8 cellular contexts compared by ENCODE assay signal in the genomic region with DNA sequence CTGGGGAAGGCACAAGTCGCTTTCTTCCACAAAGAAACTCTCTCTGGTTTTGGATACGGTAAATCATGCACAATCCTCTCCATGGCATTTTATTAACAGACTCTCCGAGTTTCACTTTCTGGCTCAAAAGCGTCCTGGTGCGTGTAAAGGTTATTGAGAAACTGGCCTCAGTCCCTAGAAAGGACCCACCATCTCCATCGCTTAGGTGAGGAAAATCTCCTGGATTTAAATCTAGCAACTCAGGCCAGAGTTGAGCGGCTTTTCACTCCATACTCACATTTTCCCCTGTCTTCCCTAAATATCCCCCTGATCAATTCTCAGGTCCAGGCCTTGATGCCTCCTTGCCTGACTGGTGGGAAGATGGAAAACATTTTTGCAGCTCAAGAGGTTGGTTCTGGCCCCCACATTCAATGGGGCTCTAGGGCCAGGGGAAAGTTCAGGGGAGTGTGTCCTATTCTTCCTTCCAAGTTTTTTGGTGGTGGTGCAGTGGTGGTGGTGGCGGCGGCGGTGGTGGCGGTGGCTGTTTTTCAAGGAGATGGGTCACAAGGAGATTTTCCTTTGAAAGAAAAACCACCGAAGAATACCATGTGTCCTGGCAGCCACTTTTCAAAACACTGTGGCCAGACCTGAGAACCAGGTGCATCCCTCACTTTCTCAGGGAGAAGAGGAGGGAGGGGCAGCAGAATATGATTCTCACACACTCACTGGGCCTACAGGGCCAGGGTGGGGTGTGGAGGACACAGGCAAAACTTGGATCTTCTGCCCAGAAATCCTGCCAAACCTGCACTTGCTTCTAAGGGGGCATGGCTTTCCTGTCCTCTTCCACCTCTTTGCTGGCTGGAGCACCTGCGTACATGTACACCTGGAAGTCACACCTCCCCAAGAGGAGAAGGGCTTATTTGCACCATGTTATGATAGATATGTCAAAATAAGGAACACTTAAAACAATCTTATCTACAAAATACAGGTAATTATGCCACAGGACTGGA. TPM values are rescaled to one million over a fixed set of nuclear protein-coding genes. Genes with fewer than 3 reads are reported as not detected.
DNase-seq lines count a peak whose midpoint lies in the region; ATAC-seq and TF ChIP-seq lines count a peak whose summit lies in the region.

No MANE protein-coding gene starts in this region.

- no peaks in the 10 kb centered on the region for H3K27me3 ChIP-seq in CD4-positive, CD25-positive, alpha-beta regulatory T cell (ENCODE audit: control insufficient read depth, insufficient read depth, low read length)
- no peaks in the 10 kb centered on the region for H3K27me3 ChIP-seq in muscle layer of duodenum (ENCODE audit: low read depth, low read length)

- H3K4me3 Mint-ChIP-seq in CD4-positive, CD25-positive, alpha-beta regulatory T cell, result peak overlapping the region; percentile 92 to 98 (median 96)
- H3K4me3 Mint-ChIP-seq in brain, result peak overlapping the region; percentile 81 to 97 (median 90)

- TF ChIP-seq CTCF in brain (conservative IDR thresholded peaks at IDR 0.05), result no peak

- H3K27me3 Mint-ChIP-seq in CD4-positive, CD25-positive, alpha-beta regulatory T cell, result peaks cover 6% of the 10 kb centered on the region
- H3K27me3 Mint-ChIP-seq in brain, result peaks cover 8% of the 10 kb centered on the region

- ATAC-seq in CD4-positive, CD25-positive, alpha-beta regulatory T cell (ENCODE audit: low read depth in 2 of 2), result no peak
- peak; percentile 3 for ATAC-seq in HG03342 (IDR thresholded peaks at IDR 0.05; ENCODE audit: unreplicated experiment)
- no peak for ATAC-seq in HG03095 (IDR thresholded peaks at IDR 0.05; ENCODE audit: unreplicated experiment)
- no peak for ATAC-seq in HG03139 (IDR thresholded peaks at IDR 0.05; ENCODE audit: unreplicated experiment)

- no peak for DNase-seq in CD4-positive, CD25-positive, alpha-beta regulatory T cell
- DNase-seq in D341Med (ENCODE audit: low spot score), result no peak
- no peak for DNase-seq in NCI-H1694 treated with DMSO at 0.1 percent for 48 hours (lab: John Stamatoyannopoulos, UW)

- H3K27ac Mint-ChIP-seq in CD4-positive, CD25-positive, alpha-beta regulatory T cell, result peak overlapping the region; percentile 92 to 99 (median 99)
- peak overlapping the region; percentile 91 to 100 (median 98) for H3K27ac Mint-ChIP-seq in brain

- peaks cover 62% of the 10 kb centered on the region for H3K4me1 ChIP-seq in CD4-positive, CD25-positive, alpha-beta regulatory T cell (ENCODE audit: control insufficient read depth, insufficient read depth, low read length, poor library complexity, severe bottlenecking)
- H3K4me1 ChIP-seq in muscle layer of duodenum (ENCODE audit: control insufficient read depth in 1 of 2, insufficient read depth in 2 of 2, low read length in 2 of 2), result peaks cover 70 to 73% of the 10 kb centered on the region in 2 donors

- H3K9me3 Mint-ChIP-seq in CD4-positive, CD25-positive, alpha-beta regulatory T cell, result no peaks in the 10 kb centered on the region
- H3K9me3 Mint-ChIP-seq in brain, result no peaks in the 10 kb centered on the region

- peaks cover 4% of the 10 kb centered on the region for H3K36me3 Mint-ChIP-seq in CD4-positive, CD25-positive, alpha-beta regulatory T cell
- H3K36me3 Mint-ChIP-seq in brain, result no peaks in the 10 kb centered on the region

- H3K27ac ChIP-seq in CD4-positive, CD25-positive, alpha-beta regulatory T cell (ENCODE audit: insufficient read depth, low read length, poor library complexity, severe bottlenecking), result peak overlapping the region; percentile 90
- H3K27ac ChIP-seq in muscle layer of duodenum (ENCODE audit: low read length), result peak overlapping the region; percentile 96

- no peaks in the 10 kb centered on the region for H3K9me3 ChIP-seq in CD4-positive, CD25-positive, alpha-beta regulatory T cell (ENCODE audit: control insufficient read depth in 2 of 2, low read length in 2 of 2)
- no peaks in the 10 kb centered on the region for H3K9me3 ChIP-seq in muscle layer of duodenum (ENCODE audit: control insufficient read depth in 1 of 2, low read length in 2 of 2)

- H3K36me3 ChIP-seq in CD4-positive, CD25-positive, alpha-beta regulatory T cell (ENCODE audit: control insufficient read depth, insufficient read depth, low read length), result no peaks in the 10 kb centered on the region
- peaks cover 0 to 10% of the 10 kb centered on the region in 2 donors for H3K36me3 ChIP-seq in muscle layer of duodenum (ENCODE audit: control insufficient read depth in 1 of 2, insufficient read depth in 2 of 2, low read length in 2 of 2)

- peak overlapping the region; percentile 83 for H3K4me3 ChIP-seq in CD4-positive, CD25-positive, alpha-beta regulatory T cell (ENCODE audit: low read depth, low read length)
- H3K4me3 ChIP-seq in muscle layer of duodenum (ENCODE audit: low read depth in 1 of 2, low read length in 2 of 2), result peak overlapping the region; percentile 57 to 72

- H3K4me1 Mint-ChIP-seq in CD4-positive, CD25-positive, alpha-beta regulatory T cell, result peaks cover 27 to 84% (median 58%) of the 10 kb centered on the region in 4 donors
- H3K4me1 Mint-ChIP-seq in brain, result peaks cover 87% of the 10 kb centered on the region

RNA-seq across cellular contexts. Expression of gene PNMA1, which starts 46.7 kb away (rescaled TPM):
- total RNA-seq in CD4-positive, CD25-positive, alpha-beta regulatory T cell, result 42.6 TPM
- polyA plus RNA-seq in CD4-positive, CD25-positive, alpha-beta regulatory T cell, result 10 to 100 TPM; 45.2 to 54.1 (median 51.9) TPM
- 135 TPM for polyA plus RNA-seq in brain (ENCODE audit: insufficient read depth, low read depth, low replicate concordance)
